ENCODE assay signal across 9 cellular contexts in genomic region chr1:50929376-50929958, GRCh38. TPM values are rescaled to one million over a fixed set of nuclear protein-coding genes. Genes with fewer than 3 reads are reported as not detected.
DNase-seq lines count a peak whose midpoint lies in the region; ATAC-seq and TF ChIP-seq lines count a peak whose summit lies in the region.
"Had no signal": no experiment of that assay in that cellular context is flagged by ENCODE, and none has a peak within 500 bp of the region (broad histone marks: within the 10 kb centered on the region; RNA-seq: fewer than 3 reads in every experiment).

No MANE protein-coding gene starts in this region.

- CTCF ChIA-PET in T-cell (lab: Charles Lee), result interaction anchor here (0.6 to 3.5 kb wide), 21 partner anchors 9 to 894 kb away, joined by 3 to 62 read pairs (median 4); partner anchors contain the start of genes CDKN2C (in 1 of the 2) and FAF1 (in 1 of the 2)

- H3K27me3 ChIP-seq in brain microvascular endothelial cell (replicated peaks) (no peaks in the 10 kb centered on the region), lower lobe of right lung (ENCODE audit: low read depth) (no peaks in the 10 kb centered on the region)
- H3K27me3 ChIP-seq: BLaER1 treated with 17β-estradiol and CSF1 and Interleukin-3, amounts not matched to agents 10 nM and 100 nM had no signal

- peaks cover 19% of the 10 kb centered on the region for H3K36me3 Mint-ChIP-seq in T-cell

- no peak overlapping the region for H3K27ac Mint-ChIP-seq in T-cell

- no peak overlapping the region for H3K4me3 Mint-ChIP-seq in T-cell

- H3K36me3 ChIP-seq in brain microvascular endothelial cell (replicated peaks), result no peaks in the 10 kb centered on the region
- H3K36me3 ChIP-seq in lower lobe of right lung, result no peaks in the 10 kb centered on the region

- peaks cover 0 to under 1% (median 0%) of the 10 kb centered on the region in 3 donors for H3K9me3 Mint-ChIP-seq in T-cell

- peaks cover 6% of the 10 kb centered on the region for H3K4me1 ChIP-seq in lower lobe of right lung

- H3K4me3 ChIP-seq in brain microvascular endothelial cell (ENCODE audit: low read depth, low read length), result no peak overlapping the region
- H3K4me3 ChIP-seq in lower lobe of right lung, result no peak overlapping the region
- H3K4me3 ChIP-seq: BLaER1 treated with 17β-estradiol and CSF1 and Interleukin-3, amounts not matched to agents 10 nM and 100 nM had no signal

- POLR2A ChIA-PET in T-cell (lab: Charles Lee), result no interaction called here

- H3K27ac ChIP-seq in brain microvascular endothelial cell (no peak overlapping the region), lower lobe of right lung (no peak overlapping the region)
- H3K27ac ChIP-seq: BLaER1 treated with 17β-estradiol and CSF1 and Interleukin-3, amounts not matched to agents 10 nM and 100 nM had no signal

- peaks cover under 1% of the 10 kb centered on the region for H3K9me3 ChIP-seq in lower lobe of right lung

- peak; percentile 15 for DNase-seq in DMS79 treated with DMSO at 0.1 percent for 48 hours (lab: John Stamatoyannopoulos, UW)
- DNase-seq in DMS79 (lab: John Stamatoyannopoulos, UW), result no peak
- peak; percentile 38 for DNase-seq in NCI-H1694 (lab: John Stamatoyannopoulos, UW)
- DNase-seq in brain microvascular endothelial cell, result no peak
- no peak for DNase-seq in lower lobe of right lung
- no peak for DNase-seq in anterior cingulate cortex (lab: John Stamatoyannopoulos, UW)
- no peak for DNase-seq in T-cell

- intact Hi-C loops in lower lobe of right lung (cut with DNase I), result no loop called here

- TF ChIP-seq CTCF in brain microvascular endothelial cell (IDR thresholded peaks at IDR 0.05; ENCODE audit: low read depth, low read length, missing control alignments) (peak; percentile 39), lower lobe of right lung (IDR thresholded peaks at IDR 0.05) (peak; percentile 46)

- ATAC-seq in lower lobe of right lung, result no peak
- no peak for ATAC-seq in GM18498 (IDR thresholded peaks at IDR 0.05; ENCODE audit: unreplicated experiment)
- no peak for ATAC-seq in T-cell (replicated peaks in 1 of 4)

- H3K4me1 Mint-ChIP-seq in T-cell, result peaks cover 33 to 42% (median 40%) of the 10 kb centered on the region in 3 donors

- in situ Hi-C loops in brain microvascular endothelial cell (cut with HindIII; ENCODE audit: low pct_ligation_motif_present, low sequenced_read_pairs), result no loop called here

- no peaks in the 10 kb centered on the region for H3K27me3 Mint-ChIP-seq in T-cell

RNA-seq across cellular contexts. Expression of gene FAF1, which starts 30.6 kb away (rescaled TPM):
- total RNA-seq in lower lobe of right lung (45.0 TPM), T-cell (10 to 100 TPM; 34.6 to 57.8 (median 35.5) TPM)

RNA-seq across cellular contexts. Expression of gene CDKN2C, which starts 40.6 kb away (rescaled TPM):
- total RNA-seq in lower lobe of right lung (9.2 TPM), T-cell (1 to 10 TPM; 3.2 to 7.1 (median 5.0) TPM)

Comparison
In these comparisons a context has a peak if more than half of its experiments do, and no peak if none do; other contexts are left out.
1. DNase-seq: peak in DMS79 treated with DMSO at 0.1 percent for 48 hours (single experiment) and NCI-H1694 (single experiment); none in DMS79 (single experiment), brain microvascular endothelial cell (single experiment), lower lobe of right lung (single experiment), anterior cingulate cortex (0 of 58) and T-cell (0 of 34).